Comparison of ENCODE assay signal across 1 cellular context in the genomic region with DNA sequence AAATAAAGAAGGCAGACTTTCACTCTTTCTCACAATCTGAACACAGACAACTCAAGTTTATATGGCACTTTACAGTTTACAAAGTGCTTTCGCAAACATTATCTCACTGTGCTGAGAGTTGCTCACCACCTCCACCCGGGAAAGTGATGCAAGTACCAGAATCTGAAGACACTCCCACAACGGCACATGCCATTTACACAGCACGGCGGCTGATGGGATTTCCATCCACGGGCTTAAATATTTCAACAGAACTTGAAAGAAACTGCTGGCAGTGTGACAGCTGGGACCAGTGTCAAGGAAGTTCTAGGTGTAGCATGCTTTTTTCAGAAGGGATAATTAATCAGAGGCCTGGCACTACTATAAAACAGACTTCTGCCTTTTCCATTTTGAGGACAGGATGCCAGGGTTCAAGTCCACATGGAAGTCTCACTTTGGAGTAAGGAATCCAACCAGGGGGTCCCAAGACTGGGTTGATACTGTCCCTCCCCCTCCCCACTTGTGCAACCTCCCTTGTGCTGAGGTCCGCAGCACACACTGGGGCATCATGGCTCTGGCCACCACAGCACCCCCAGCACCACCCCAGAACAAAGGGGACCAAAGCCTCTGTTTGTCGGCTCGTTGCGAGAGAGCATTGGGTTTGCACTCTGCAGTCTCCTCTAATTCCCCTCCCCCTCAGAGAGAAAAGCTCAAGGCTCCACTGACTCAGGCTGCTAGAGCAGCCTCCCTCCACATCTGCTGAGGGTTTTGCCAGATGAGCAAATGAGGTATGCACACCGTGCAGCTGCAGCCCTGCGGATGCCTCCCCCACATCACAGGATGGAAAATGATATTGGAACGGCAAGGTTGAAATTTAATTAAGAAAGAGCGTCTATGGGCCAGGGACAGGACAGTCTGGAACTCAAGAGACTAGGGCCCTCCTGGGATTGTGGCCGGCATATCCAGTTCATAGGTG.
TF ChIP-seq lines count a peak whose summit lies in the region.

No MANE protein-coding gene starts in this region.

TF ChIP-seq in liver, 16 proteins besides CTCF, POLR2A, EP300 and RAD21 (continued from another document):
- TF ChIP-seq HNF4A (conservative IDR thresholded peaks at IDR 0.05) (peak; percentile 30 to 69), SP1 (IDR thresholded peaks at IDR 0.05) (peak; percentile 45), HNF4G (IDR thresholded peaks at IDR 0.05) (no peak), JUND (IDR thresholded peaks at IDR 0.05) (peak; percentile 15 to 73), YY1 (IDR thresholded peaks at IDR 0.05) (peak; percentile 30), FOXA2 (IDR thresholded peaks at IDR 0.05) (peak; percentile 65), EGR1 (IDR thresholded peaks at IDR 0.05; ENCODE audit: low read depth in 2 of 2) (peak in 1 of 2 donors; percentile 78), GABPA (IDR thresholded peaks at IDR 0.05 in 1 of 2, conservative IDR thresholded peaks at IDR 0.05 in 1 of 2) (no peak)
- TF ChIP-seq, protein P1, sequence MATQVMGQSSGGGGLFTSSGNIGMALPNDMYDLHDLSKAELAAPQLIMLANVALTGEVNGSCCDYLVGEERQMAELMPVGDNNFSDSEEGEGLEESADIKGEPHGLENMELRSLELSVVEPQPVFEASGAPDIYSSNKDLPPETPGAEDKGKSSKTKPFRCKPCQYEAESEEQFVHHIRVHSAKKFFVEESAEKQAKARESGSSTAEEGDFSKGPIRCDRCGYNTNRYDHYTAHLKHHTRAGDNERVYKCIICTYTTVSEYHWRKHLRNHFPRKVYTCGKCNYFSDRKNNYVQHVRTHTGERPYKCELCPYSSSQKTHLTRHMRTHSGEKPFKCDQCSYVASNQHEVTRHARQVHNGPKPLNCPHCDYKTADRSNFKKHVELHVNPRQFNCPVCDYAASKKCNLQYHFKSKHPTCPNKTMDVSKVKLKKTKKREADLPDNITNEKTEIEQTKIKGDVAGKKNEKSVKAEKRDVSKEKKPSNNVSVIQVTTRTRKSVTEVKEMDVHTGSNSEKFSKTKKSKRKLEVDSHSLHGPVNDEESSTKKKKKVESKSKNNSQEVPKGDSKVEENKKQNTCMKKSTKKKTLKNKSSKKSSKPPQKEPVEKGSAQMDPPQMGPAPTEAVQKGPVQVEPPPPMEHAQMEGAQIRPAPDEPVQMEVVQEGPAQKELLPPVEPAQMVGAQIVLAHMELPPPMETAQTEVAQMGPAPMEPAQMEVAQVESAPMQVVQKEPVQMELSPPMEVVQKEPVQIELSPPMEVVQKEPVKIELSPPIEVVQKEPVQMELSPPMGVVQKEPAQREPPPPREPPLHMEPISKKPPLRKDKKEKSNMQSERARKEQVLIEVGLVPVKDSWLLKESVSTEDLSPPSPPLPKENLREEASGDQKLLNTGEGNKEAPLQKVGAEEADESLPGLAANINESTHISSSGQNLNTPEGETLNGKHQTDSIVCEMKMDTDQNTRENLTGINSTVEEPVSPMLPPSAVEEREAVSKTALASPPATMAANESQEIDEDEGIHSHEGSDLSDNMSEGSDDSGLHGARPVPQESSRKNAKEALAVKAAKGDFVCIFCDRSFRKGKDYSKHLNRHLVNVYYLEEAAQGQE (IDR thresholded peaks at IDR 0.05), result peak; percentile 62
- TF ChIP-seq, protein P2, sequence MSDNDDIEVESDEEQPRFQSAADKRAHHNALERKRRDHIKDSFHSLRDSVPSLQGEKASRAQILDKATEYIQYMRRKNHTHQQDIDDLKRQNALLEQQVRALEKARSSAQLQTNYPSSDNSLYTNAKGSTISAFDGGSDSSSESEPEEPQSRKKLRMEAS (IDR thresholded peaks at IDR 0.05), result peak; percentile 77
- TF ChIP-seq, protein P3, sequence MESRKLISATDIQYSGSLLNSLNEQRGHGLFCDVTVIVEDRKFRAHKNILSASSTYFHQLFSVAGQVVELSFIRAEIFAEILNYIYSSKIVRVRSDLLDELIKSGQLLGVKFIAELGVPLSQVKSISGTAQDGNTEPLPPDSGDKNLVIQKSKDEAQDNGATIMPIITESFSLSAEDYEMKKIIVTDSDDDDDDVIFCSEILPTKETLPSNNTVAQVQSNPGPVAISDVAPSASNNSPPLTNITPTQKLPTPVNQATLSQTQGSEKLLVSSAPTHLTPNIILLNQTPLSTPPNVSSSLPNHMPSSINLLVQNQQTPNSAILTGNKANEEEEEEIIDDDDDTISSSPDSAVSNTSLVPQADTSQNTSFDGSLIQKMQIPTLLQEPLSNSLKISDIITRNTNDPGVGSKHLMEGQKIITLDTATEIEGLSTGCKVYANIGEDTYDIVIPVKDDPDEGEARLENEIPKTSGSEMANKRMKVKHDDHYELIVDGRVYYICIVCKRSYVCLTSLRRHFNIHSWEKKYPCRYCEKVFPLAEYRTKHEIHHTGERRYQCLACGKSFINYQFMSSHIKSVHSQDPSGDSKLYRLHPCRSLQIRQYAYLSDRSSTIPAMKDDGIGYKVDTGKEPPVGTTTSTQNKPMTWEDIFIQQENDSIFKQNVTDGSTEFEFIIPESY (IDR thresholded peaks at IDR 0.05), result peak; percentile 70
